Comparison of ENCODE assay signal across 9 cellular contexts in genomic region chr19:1239796-1240737, GRCh38.
DNase-seq lines count a peak whose midpoint lies in the region; ATAC-seq and TF ChIP-seq lines count a peak whose summit lies in the region.
"Had no signal": no experiment of that assay in that cellular context is flagged by ENCODE, and none has a peak within 500 bp of the region (broad histone marks: within the 10 kb centered on the region; RNA-seq: fewer than 3 reads in every experiment).

No MANE protein-coding gene starts in this region.

- H3K4me3 ChIP-seq in HEK293 (ENCODE audit: low read depth, low read length), result peak overlapping the region; percentile 31

- H3K9me3 ChIP-seq in HEK293 (ENCODE audit: control insufficient read depth, insufficient read depth, low read depth, low read length), result no peaks in the 10 kb centered on the region

- ATAC-seq in GM21786 (IDR thresholded peaks at IDR 0.05; ENCODE audit: unreplicated experiment), result no peak

- H3K27ac ChIP-seq in HEK293 (ENCODE audit: extremely low read depth, low read depth, low read length) (no peak overlapping the region; the same call in 1 of the 2 replicates), caudate nucleus (ENCODE audit: low read depth, low read length) (peak overlapping the region; percentile 99)
- H3K27ac ChIP-seq: epithelial cell of prostate had no signal

- 0 out of 2 replicates have a peak, but pooled peaks have one; percentile 12 for TF ChIP-seq CTCF in HEK293 (tag by site-specific recombination; IDR thresholded peaks at IDR 0.05)

- CTCF ChIA-PET in HEK293 (lab: Yijun Ruan, JAX), result interaction anchor here (0.6 to 3.8 kb wide), 12 partner anchors 26 to 319 kb away, joined by 3 to 19 read pairs (median 4); partner anchors contain the start of gene WDR18

- peaks cover 8% of the 10 kb centered on the region for H3K4me1 ChIP-seq in HEK293 (ENCODE audit: control insufficient read depth, insufficient read depth, low read length)

- H3K36me3 ChIP-seq in HEK293 (ENCODE audit: control insufficient read depth in 2 of 2, insufficient read depth in 1 of 2, low read length in 2 of 2), result peaks cover 0 to 20% of the 10 kb centered on the region in 2 experiments; a peak in 1 of 3 replicates

- POLR2A ChIA-PET in HEK293 (lab: Yijun Ruan, JAX), result interaction anchor here (1.4 to 7.7 kb wide), 3 partner anchors 23 to 29 kb away, joined by 3 to 231 read pairs (median 9); partner anchors contain the start of gene CIRBP

- DNase-seq in DMS 273 (lab: John Stamatoyannopoulos, UW; ENCODE audit: unreplicated experiment) (peak; percentile 96), NCI-H2196 (lab: John Stamatoyannopoulos, UW; ENCODE audit: unreplicated experiment) (peak; percentile 95), caudate nucleus (lab: John Stamatoyannopoulos, UW) (peak in 59 of 61 donors; percentile 22 to 94 (median 82)), islet precursor cell (peak; percentile 91)
- DNase-seq in activated CD4-positive, CD25-positive, alpha-beta regulatory T cell treated with anti-CD3 and anti-CD28 coated beads, Interleukin-2, amount 50 U/mL, for 16 hours (ENCODE audit: low read depth, low spot score), result peak; percentile 77
- peak; percentile 94 for DNase-seq in stimulated activated CD4-positive, alpha-beta T cell treated with anti-CD3 and anti-CD28 coated beads, Interleukin-12 subunit alpha, Interleukin-12 subunit beta, amount 100 ng/mL, for 4 hours

TF ChIP-seq in HEK293, 187 proteins besides CTCF, POLR2A, EP300 and RAD21 (continues in another document):
- TF ChIP-seq ZNF398 (tag by site-specific recombination; IDR thresholded peaks at IDR 0.05) (no peak), ZBTB48 (tag by site-specific recombination; IDR thresholded peaks at IDR 0.05) (peak; percentile 67; the same call in 1 of the 2 replicates), ZNF645 (tag by site-specific recombination; IDR thresholded peaks at IDR 0.05) (no peak), KLF9 (tag by site-specific recombination; IDR thresholded peaks at IDR 0.05; ENCODE audit: low read depth) (peak; percentile 46), PRDM2 (tag by site-specific recombination; IDR thresholded peaks at IDR 0.05; ENCODE audit: borderline replicate concordance) (no peak), ZNF791 (tag by site-specific recombination; IDR thresholded peaks at IDR 0.05) (no peak), ZNF366 (tag by site-specific recombination; conservative IDR thresholded peaks at IDR 0.05) (no peak), ZNF48 (tag by site-specific recombination; IDR thresholded peaks at IDR 0.05) (no peak), KLF10 (tag by site-specific recombination; IDR thresholded peaks at IDR 0.05) (peak; percentile 96), ZNF416 (tag by site-specific recombination; IDR thresholded peaks at IDR 0.05) (no peak), SP3 (tag by site-specific recombination; IDR thresholded peaks at IDR 0.05) (peak; percentile 37; the same call in 1 of the 2 replicates), REPIN1 (tag by site-specific recombination; IDR thresholded peaks at IDR 0.05; ENCODE audit: low read depth) (no peak), SETDB1 (IDR thresholded peaks at IDR 0.05; ENCODE audit: insufficient read length, low read length) (no peak), ZNF610 (tag by site-specific recombination; IDR thresholded peaks at IDR 0.05; ENCODE audit: borderline replicate concordance) (peak; percentile 34; the same call in 1 of the 2 replicates), GLIS2 (tag by site-specific recombination; IDR thresholded peaks at IDR 0.05) (peak; percentile 88), ZBTB8A (tag by site-specific recombination; IDR thresholded peaks at IDR 0.05) (peak; percentile 88), BCL11A (tag by site-specific recombination; IDR thresholded peaks at IDR 0.05; ENCODE audit: low read depth) (peak; percentile 47; the same call in 1 of the 2 replicates), GLIS1 (tag by site-specific recombination; IDR thresholded peaks at IDR 0.05) (peak; percentile 85), SP7 (tag by site-specific recombination; IDR thresholded peaks at IDR 0.05) (0 out of 2 replicates have a peak, but pooled peaks have one; percentile 4)
